ENCODE assay signal across 8 cellular contexts in genomic region chrX:31266172-31267076, GRCh38.
A peak's percentile ranks its signal among the peaks of the same experiment; 100 is the strongest.
DNase-seq lines count a peak whose midpoint lies in the region; ATAC-seq lines count a peak whose summit lies in the region.

No MANE protein-coding gene starts in this region.

- no peaks in the 10 kb centered on the region for H3K9me3 Mint-ChIP-seq in activated CD8-positive, alpha-beta T cell treated with anti-CD3 and anti-CD28 coated beads, Interleukin-2, amount 10 ng/mL, durations not matched to agents 7 days and 5 days (ENCODE audit: insufficient read depth)

- DNase-seq in G401 (ENCODE audit: low spot score) (peak; percentile 51), germinal center (ENCODE audit: low spot score) (peak; percentile 71), occipital lobe (lab: John Stamatoyannopoulos, UW) (peak; percentile 7)
- DNase-seq in activated CD8-positive, alpha-beta T cell treated with anti-CD3 and anti-CD28 coated beads, Interleukin-2, amount 10 ng/mL, durations not matched to agents 7 days and 5 days: peak; percentile 20
- no peak for DNase-seq in stimulated activated CD4-positive, alpha-beta T cell treated with anti-CD3 and anti-CD28 coated beads, Interleukin-2, amount 100 ng/mL, for 48 hours
- no peak for DNase-seq in NK-92 treated with Interleukin-12 subunit alpha and Interleukin-12 subunit beta, amount 100 ng/mL, for 24 hours (lab: John Stamatoyannopoulos, UW)

- in situ Hi-C loops in G401 (cut with HindIII; ENCODE audit: low sequenced_read_pairs): no loop called here

- H3K27ac Mint-ChIP-seq in activated CD8-positive, alpha-beta T cell treated with anti-CD3 and anti-CD28 coated beads, Interleukin-2, amount 10 ng/mL, durations not matched to agents 7 days and 5 days: no peak overlapping the region

- CTCF ChIA-PET in activated CD8-positive, alpha-beta T cell treated with anti-CD3 and anti-CD28 coated beads, Interleukin-2, amount 10 ng/mL, durations not matched to agents 7 days and 5 days (lab: Charles Lee): no interaction called here

- ATAC-seq in GM19468 (IDR thresholded peaks at IDR 0.05; ENCODE audit: extremely low read depth, unreplicated experiment) (peak; percentile 28), HG03521 (IDR thresholded peaks at IDR 0.05; ENCODE audit: unreplicated experiment) (peak; percentile 90)
- ATAC-seq in activated CD8-positive, alpha-beta T cell treated with anti-CD3 and anti-CD28 coated beads, Interleukin-2, amount 10 ng/mL, durations not matched to agents 7 days and 5 days: peak; percentile 36

- H3K36me3 Mint-ChIP-seq in activated CD8-positive, alpha-beta T cell treated with anti-CD3 and anti-CD28 coated beads, Interleukin-2, amount 10 ng/mL, durations not matched to agents 7 days and 5 days (ENCODE audit: low read depth): no peaks in the 10 kb centered on the region

- peak overlapping the region; percentile 34 for H3K4me3 Mint-ChIP-seq in activated CD8-positive, alpha-beta T cell treated with anti-CD3 and anti-CD28 coated beads, Interleukin-2, amount 10 ng/mL, durations not matched to agents 7 days and 5 days

- H3K4me1 Mint-ChIP-seq in activated CD8-positive, alpha-beta T cell treated with anti-CD3 and anti-CD28 coated beads, Interleukin-2, amount 10 ng/mL, durations not matched to agents 7 days and 5 days (ENCODE audit: low read depth): peaks cover 3% of the 10 kb centered on the region

- peaks cover 24% of the 10 kb centered on the region for H3K27me3 Mint-ChIP-seq in activated CD8-positive, alpha-beta T cell treated with anti-CD3 and anti-CD28 coated beads, Interleukin-2, amount 10 ng/mL, durations not matched to agents 7 days and 5 days (ENCODE audit: low read depth)

- POLR2A ChIA-PET in activated CD8-positive, alpha-beta T cell treated with anti-CD3 and anti-CD28 coated beads, Interleukin-2, amount 10 ng/mL, durations not matched to agents 7 days and 5 days (lab: Charles Lee): no interaction called here

Comparison
In these comparisons a context has a peak if more than half of its experiments do, and no peak if none do; other contexts are left out.
1. DNase-seq: peak in G401 (single experiment), activated CD8-positive, alpha-beta T cell treated with anti-CD3 and anti-CD28 coated beads, Interleukin-2, amount 10 ng/mL, durations not matched to agents 7 days and 5 days (single experiment), germinal center (single experiment) and occipital lobe (single experiment); none in stimulated activated CD4-positive, alpha-beta T cell treated with anti-CD3 and anti-CD28 coated beads, Interleukin-2, amount 100 ng/mL, for 48 hours (0 of 2) and NK-92 treated with Interleukin-12 subunit alpha and Interleukin-12 subunit beta, amount 100 ng/mL, for 24 hours (single experiment).
2. ATAC-seq: peak in every context shown above with its lines; median percentile 90 in HG03521; 36 in activated CD8-positive, alpha-beta T cell treated with anti-CD3 and anti-CD28 coated beads, Interleukin-2, amount 10 ng/mL, durations not matched to agents 7 days and 5 days; 28 in GM19468.